8 cellular contexts compared by ENCODE assay signal in genomic region chr7:73308074-73308664, GRCh38. TPM values are rescaled to one million over a fixed set of nuclear protein-coding genes. Genes with fewer than 3 reads are reported as not detected.
DNase-seq lines count a peak whose midpoint lies in the region; ATAC-seq and TF ChIP-seq lines count a peak whose summit lies in the region.

No MANE protein-coding gene starts in this region.

- TF ChIP-seq CTCF in foreskin keratinocyte (conservative IDR thresholded peaks at IDR 0.05): no peak
- no peak for TF ChIP-seq CTCF in psoas muscle (IDR thresholded peaks at IDR 0.05)

- H3K27ac ChIP-seq in foreskin keratinocyte (no peak overlapping the region), psoas muscle (peak overlapping the region; percentile 89)

- no peaks in the 10 kb centered on the region for H3K27me3 ChIP-seq in foreskin keratinocyte
- no peaks in the 10 kb centered on the region for H3K27me3 ChIP-seq in psoas muscle (ENCODE audit: insufficient read depth in 3 of 3, low read length in 2 of 3)

- no peaks in the 10 kb centered on the region for H3K27me3 Mint-ChIP-seq in activated T-cell treated with anti-CD3 and anti-CD28 coated beads, Interleukin-2, amount 50 U/mL, for 72 hours (ENCODE audit: low read depth)

- WGBS in psoas muscle, 3 donors: 9 to 16% (median 12%) methylated on average over 35 to 43 of the region's 43 CpGs

- peaks cover 0 to 1% of the 10 kb centered on the region in 2 donors for H3K9me3 Mint-ChIP-seq in activated T-cell treated with anti-CD3 and anti-CD28 coated beads, Interleukin-2, amount 50 U/mL, for 72 hours

- no peak for DNase-seq in activated T-cell treated with anti-CD3 and anti-CD28 coated beads, Interleukin-2, amount 50 U/mL, for 72 hours
- DNase-seq in activated T-cell treated with anti-CD3 and anti-CD28 coated beads, Interleukin-2, amount 50 U/mL, for 48 hours: no peak
- DNase-seq in SW480 (ENCODE audit: low spot score): peak; percentile 28
- peak in 1 of 2 donors; percentile 12 for DNase-seq in foreskin keratinocyte
- DNase-seq in psoas muscle: no peak
- DNase-seq in NCI-H774 (lab: John Stamatoyannopoulos, UW): no peak
- no peak for DNase-seq in GOT3 (lab: John Stamatoyannopoulos, UW)

- H3K4me1 Mint-ChIP-seq in activated T-cell treated with anti-CD3 and anti-CD28 coated beads, Interleukin-2, amount 50 U/mL, for 72 hours (ENCODE audit: low read depth): peaks cover 33% of the 10 kb centered on the region

- no peaks in the 10 kb centered on the region for H3K9me3 ChIP-seq in psoas muscle

- H3K4me3 ChIP-seq in psoas muscle: peak overlapping the region; percentile 85

- intact Hi-C loops in psoas muscle (cut with DNase I): no loop called here

- H3K36me3 Mint-ChIP-seq in activated T-cell treated with anti-CD3 and anti-CD28 coated beads, Interleukin-2, amount 50 U/mL, for 72 hours (ENCODE audit: insufficient read depth in 2 of 2): peaks cover 4 to 19% of the 10 kb centered on the region in 2 donors

- H3K4me1 ChIP-seq in foreskin keratinocyte: peaks cover 3% of the 10 kb centered on the region
- peaks cover 7% of the 10 kb centered on the region for H3K4me1 ChIP-seq in psoas muscle

- H3K4me3 Mint-ChIP-seq in activated T-cell treated with anti-CD3 and anti-CD28 coated beads, Interleukin-2, amount 50 U/mL, for 72 hours: peak overlapping the region; percentile 96 to 100

- H3K36me3 ChIP-seq in psoas muscle (ENCODE audit: insufficient read depth in 1 of 2, low read depth in 1 of 2): peaks cover 0 to 37% of the 10 kb centered on the region in 2 donors

- peak overlapping the region; percentile 94 for H3K27ac Mint-ChIP-seq in activated T-cell treated with anti-CD3 and anti-CD28 coated beads, Interleukin-2, amount 50 U/mL, for 72 hours

- peak; percentile 66 to 67 for ATAC-seq in activated T-cell treated with anti-CD3 and anti-CD28 coated beads, Interleukin-2, amount 50 U/mL, for 72 hours (replicated peaks in 1 of 2)
- peak; percentile 41 for ATAC-seq in HG02970 (IDR thresholded peaks at IDR 0.05; ENCODE audit: low FRiP score, unreplicated experiment)
- peak; percentile 61 for ATAC-seq in foreskin keratinocyte
- ATAC-seq in psoas muscle: peak; percentile 38 to 70 (median 42)

RNA-seq across cellular contexts. Expression of gene NSUN5, which starts 0.5 kb away (rescaled TPM):
- 10 to 100 TPM; 53.5 to 60.5 TPM for total RNA-seq in activated T-cell treated with anti-CD3 and anti-CD28 coated beads, Interleukin-2, amount 50 U/mL, for 72 hours
- total RNA-seq in foreskin keratinocyte (31.1 and 34.0 TPM in 2 replicates), psoas muscle (10 to 100 TPM; 18.2 to 34.0 (median 26.6) TPM)
- polyA plus RNA-seq in foreskin keratinocyte (40.4 and 41.8 TPM in 2 replicates), psoas muscle (10 to 100 TPM; 42.9 to 65.2 (median 45.6) TPM)

RNA-seq across cellular contexts. Expression of gene TRIM50, which starts 19.7 kb away (rescaled TPM):
- total RNA-seq in activated T-cell treated with anti-CD3 and anti-CD28 coated beads, Interleukin-2, amount 50 U/mL, for 72 hours: not detected
- total RNA-seq in foreskin keratinocyte (not detected in 2 replicates), psoas muscle (1 to 10 TPM in 1 of 4 donors, under 1 TPM in 3; 0.25 to 1.3 (median 0.55) TPM)
- polyA plus RNA-seq in foreskin keratinocyte (not detected in 2 replicates), psoas muscle (under 1 TPM; 0.12 to 0.65 (median 0.17) TPM)

RNA-seq across cellular contexts. Expression of gene FKBP6, which starts 19.8 kb away (rescaled TPM):
- total RNA-seq in activated T-cell treated with anti-CD3 and anti-CD28 coated beads, Interleukin-2, amount 50 U/mL, for 72 hours: not detected
- total RNA-seq in foreskin keratinocyte (not detected in 2 replicates), psoas muscle (not detected)
- polyA plus RNA-seq in foreskin keratinocyte (0.07 TPM in 1 of 2 replicates, not detected in the other), psoas muscle (not detected)
